22 cellular contexts compared by ENCODE assay signal in genomic region chr5:117681855-117682254, GRCh38.
"Had no signal": no experiment of that assay in that cellular context is flagged by ENCODE, and none has a peak within 500 bp of the region (broad histone marks: within the 10 kb centered on the region; RNA-seq: fewer than 3 reads in every experiment).

No MANE protein-coding gene starts in this region.

- H3K4me3 ChIP-seq: body of pancreas, cardiac muscle cell, heart left ventricle, pancreas, psoas muscle, right atrium auricular region, tibial artery had no signal

- H3K9me3 ChIP-seq: body of pancreas, heart left ventricle, pancreas, psoas muscle, right atrium auricular region, tibial artery had no signal

- H3K4me1 Mint-ChIP-seq: activated naive CD8-positive, alpha-beta T cell treated with anti-CD3 and anti-CD28 coated beads for 36 hours; nephron progenitor cell; stimulated activated effector memory CD8-positive, alpha-beta T cell treated with anti-CD3 and anti-CD28 coated beads, Interleukin-12 subunit alpha, Interleukin-12 subunit beta, amount 100 ng/mL, for 72 hours; stimulated activated naive CD8-positive, alpha-beta T cell treated with anti-CD3 and anti-CD28 coated beads, Interleukin-15, amount 100 ng/mL, for 72 hours had no signal

- H3K27ac ChIP-seq: body of pancreas, cardiac muscle cell, epithelial cell of prostate, heart left ventricle, pancreas, psoas muscle, right atrium auricular region, tibial artery had no signal

- H3K27me3 ChIP-seq: body of pancreas, cardiac muscle cell, heart left ventricle, pancreas, right atrium auricular region, tibial artery had no signal

- H3K4me1 ChIP-seq: body of pancreas, pancreas, psoas muscle, right atrium auricular region had no signal

- H3K27ac Mint-ChIP-seq: activated CD4-positive, alpha-beta memory T cell treated with anti-CD3 and anti-CD28 coated beads for 36 hours; activated naive CD8-positive, alpha-beta T cell treated with anti-CD3 and anti-CD28 coated beads for 36 hours; nephron progenitor cell; stimulated activated effector memory CD8-positive, alpha-beta T cell treated with anti-CD3 and anti-CD28 coated beads, Interleukin-12 subunit alpha, Interleukin-12 subunit beta, amount 100 ng/mL, for 72 hours; stimulated activated naive CD8-positive, alpha-beta T cell treated with anti-CD3 and anti-CD28 coated beads, Interleukin-15, amount 100 ng/mL, for 72 hours had no signal

- H3K4me3 Mint-ChIP-seq: activated CD4-positive, alpha-beta memory T cell treated with anti-CD3 and anti-CD28 coated beads for 36 hours; activated naive CD8-positive, alpha-beta T cell treated with anti-CD3 and anti-CD28 coated beads for 36 hours; nephron progenitor cell; stimulated activated effector memory CD8-positive, alpha-beta T cell treated with anti-CD3 and anti-CD28 coated beads, Interleukin-12 subunit alpha, Interleukin-12 subunit beta, amount 100 ng/mL, for 72 hours; stimulated activated naive CD8-positive, alpha-beta T cell treated with anti-CD3 and anti-CD28 coated beads, Interleukin-15, amount 100 ng/mL, for 72 hours had no signal

- ATAC-seq: body of pancreas; heart left ventricle; left cardiac atrium; pancreas; psoas muscle; stimulated activated effector memory CD8-positive, alpha-beta T cell treated with anti-CD3 and anti-CD28 coated beads, Interleukin-12 subunit alpha, Interleukin-12 subunit beta, amount 100 ng/mL, for 72 hours; stimulated activated naive CD8-positive, alpha-beta T cell treated with anti-CD3 and anti-CD28 coated beads, Interleukin-15, amount 100 ng/mL, for 72 hours had no signal

- H3K27me3 Mint-ChIP-seq: activated CD4-positive, alpha-beta memory T cell treated with anti-CD3 and anti-CD28 coated beads for 36 hours; activated naive CD8-positive, alpha-beta T cell treated with anti-CD3 and anti-CD28 coated beads for 36 hours; stimulated activated naive CD8-positive, alpha-beta T cell treated with anti-CD3 and anti-CD28 coated beads, Interleukin-15, amount 100 ng/mL, for 72 hours had no signal

- H3K36me3 Mint-ChIP-seq: activated CD4-positive, alpha-beta memory T cell treated with anti-CD3 and anti-CD28 coated beads for 36 hours; activated naive CD8-positive, alpha-beta T cell treated with anti-CD3 and anti-CD28 coated beads for 36 hours; stimulated activated effector memory CD8-positive, alpha-beta T cell treated with anti-CD3 and anti-CD28 coated beads, Interleukin-12 subunit alpha, Interleukin-12 subunit beta, amount 100 ng/mL, for 72 hours had no signal

- DNase-seq: activated CD4-positive, alpha-beta memory T cell treated with anti-CD3 and anti-CD28 coated beads for 36 hours; activated CD4-positive, alpha-beta T cell treated with anti-CD3 and anti-CD28 coated beads for 4 hours; activated CD4-positive, CD25-positive, alpha-beta regulatory T cell; activated naive CD4-positive, alpha-beta T cell treated with Interleukin-2 at 50 U/mL for 16 hours; activated naive CD8-positive, alpha-beta T cell treated with anti-CD3 and anti-CD28 coated beads for 36 hours; activated T-cell treated with anti-CD3 and anti-CD28 coated beads, Interleukin-2, amount 50 U/mL, for 48 hours; amniotic stem cell; body of pancreas; heart left ventricle; islet precursor cell; left cardiac atrium; nephron progenitor cell; pancreas; psoas muscle; stimulated activated CD4-positive, alpha-beta T cell treated with anti-CD3 and anti-CD28 coated beads, Interleukin-12 subunit alpha, Interleukin-12 subunit beta, amount 100 ng/mL, for 4 hours; stimulated activated CD4-positive, alpha-beta T cell treated with anti-CD3 and anti-CD28 coated beads, Interleukin-1b, Interleukin-23, amount 100 ng/mL, for 48 hours; stimulated activated naive CD8-positive, alpha-beta T cell treated with anti-CD3 and anti-CD28 coated beads, Interleukin-15, amount 100 ng/mL, for 72 hours; tibial artery had no signal

- H3K9me3 Mint-ChIP-seq: nephron progenitor cell had no signal

- H3K36me3 ChIP-seq: cardiac muscle cell, heart left ventricle, pancreas, right atrium auricular region, tibial artery had no signal
